ENCODE assay signal across 19 cellular contexts in the genomic region with DNA sequence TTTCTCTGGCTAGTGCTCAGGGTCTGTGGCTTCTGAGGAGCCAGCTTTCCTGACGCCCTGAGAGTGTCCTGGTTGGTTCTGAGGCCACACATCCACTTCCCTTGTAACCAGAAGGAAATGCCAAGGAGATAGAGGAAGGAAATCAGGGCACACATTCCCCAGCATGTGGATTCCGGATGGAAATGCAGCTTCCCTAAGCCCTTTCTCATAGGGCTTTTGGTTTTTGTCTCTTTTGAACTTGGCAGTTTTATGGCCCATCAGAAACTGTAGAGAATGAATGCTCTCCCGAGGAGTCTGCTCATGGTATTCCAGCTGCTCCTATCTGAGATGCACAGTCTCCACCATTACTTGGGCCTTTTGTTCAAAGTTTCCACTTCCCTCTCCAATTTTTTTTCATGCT. TPM values are rescaled to one million over a fixed set of nuclear protein-coding genes. Genes with fewer than 3 reads are reported as not detected.
DNase-seq lines count a peak whose midpoint lies in the region; ATAC-seq and TF ChIP-seq lines count a peak whose summit lies in the region.
"Had no signal": no experiment of that assay in that cellular context is flagged by ENCODE, and none has a peak within 500 bp of the region (broad histone marks: within the 10 kb centered on the region; RNA-seq: fewer than 3 reads in every experiment).

No MANE protein-coding gene starts in this region.

- no peak overlapping the region for H2BK12ac ChIP-seq in mesenchymal stem cell (ENCODE audit: low read length in 2 of 2)

- no TSS peak for BruUV-seq in mammary epithelial cell (replicated peaks; lab: Mats Ljungman, UMichigan)

- no peaks in the 10 kb centered on the region for H3K27me3 ChIP-seq in mesenchymal stem cell (ENCODE audit: control insufficient read depth in 1 of 2, insufficient read depth in 1 of 2, low read length in 2 of 2)
- no peaks in the 10 kb centered on the region for H3K27me3 ChIP-seq in smooth muscle cell (ENCODE audit: low read depth)
- H3K27me3 ChIP-seq in mammary epithelial cell (ENCODE audit: insufficient read depth, low read length), result no peaks in the 10 kb centered on the region
- H3K27me3 ChIP-seq: BLaER1 had no signal

- H3K9me3 ChIP-seq in mesenchymal stem cell (ENCODE audit: control insufficient read depth, low read length) (no peaks in the 10 kb centered on the region), smooth muscle cell (replicated peaks; ENCODE audit: low read depth) (no peaks in the 10 kb centered on the region), mammary epithelial cell (replicated peaks; ENCODE audit: insufficient read depth, low read length) (no peaks in the 10 kb centered on the region)
- H3K9me3 ChIP-seq: Caco-2, HAP-1 had no signal

- H3K36me3 ChIP-seq in mesenchymal stem cell (ENCODE audit: control insufficient read depth in 1 of 2, insufficient read depth in 2 of 2, low read depth in 1 of 2, low read length in 2 of 2), result peaks cover 23 to 90% of the 10 kb centered on the region in 2 experiments
- H3K36me3 ChIP-seq in smooth muscle cell (ENCODE audit: low read depth), result no peaks in the 10 kb centered on the region
- no peaks in the 10 kb centered on the region for H3K36me3 ChIP-seq in mammary epithelial cell (ENCODE audit: insufficient read depth, low read length)

- no peak for ATAC-seq in GM21367 (IDR thresholded peaks at IDR 0.05; ENCODE audit: unreplicated experiment)
- ATAC-seq: CD8-positive, alpha-beta T cell had no signal

- H3K23ac ChIP-seq in mesenchymal stem cell (ENCODE audit: low read length in 2 of 2), result no peak overlapping the region

- intact Hi-C loops in mammary epithelial cell (cut with micrococcal nuclease), result no loop called here

- no peak overlapping the region for H3K4me2 ChIP-seq in mesenchymal stem cell (ENCODE audit: low read length, poor library complexity, severe bottlenecking)
- H3K4me2 ChIP-seq in smooth muscle cell, result peak overlapping the region; percentile 17
- no peak overlapping the region for H3K4me2 ChIP-seq in mammary epithelial cell (ENCODE audit: insufficient read depth, low read depth, low read length)
- H3K4me2 ChIP-seq: BLaER1 had no signal

- WGBS in mesenchymal stem cell, result 26% methylated on average over 3 of the region's 3 CpGs
- 8% methylated on average over 3 of the region's 3 CpGs for WGBS in smooth muscle cell (ENCODE audit: low lambda C conversion rate)
- 96% methylated on average over 3 of the region's 3 CpGs for WGBS in mammary epithelial cell (ENCODE audit: low coverage, missing lambda C conversion rate)

- DNase-seq in activated CD8-positive, alpha-beta memory T cell treated with anti-CD3 and anti-CD28 coated beads for 24 hours, result peak; percentile 28
- DNase-seq in activated CD8-positive, alpha-beta memory T cell treated with anti-CD3 and anti-CD28 coated beads, Interleukin-2, amount 50 U/mL, for 4 hours, result no peak
- DNase-seq in mesenchymal stem cell (peak; percentile 11), smooth muscle cell (lab: John Stamatoyannopoulos, UW; ENCODE audit: unreplicated experiment) (no peak), DMS53 (lab: John Stamatoyannopoulos, UW) (no peak), mammary epithelial cell (no peak)
- DNase-seq: CD8-positive, alpha-beta T cell; DMS153; DMS79; EL; GF-D8; GOT3; HFFc6 had no signal

- H2AK5ac ChIP-seq in mesenchymal stem cell (ENCODE audit: low read length, severe bottlenecking), result no peak overlapping the region

- H3K27ac ChIP-seq in mesenchymal stem cell (ENCODE audit: low read length, poor library complexity, severe bottlenecking), result no peak overlapping the region
- H3K27ac ChIP-seq in smooth muscle cell (ENCODE audit: low read depth), result no peak overlapping the region
- H3K27ac ChIP-seq in mammary epithelial cell (ENCODE audit: insufficient read depth, low read depth, low read length), result no peak overlapping the region
- H3K27ac ChIP-seq: 22Rv1, BLaER1, C4-2B had no signal

- no peak overlapping the region for H3K14ac ChIP-seq in mesenchymal stem cell (ENCODE audit: low read length in 2 of 2)

- H3K79me2 ChIP-seq in smooth muscle cell (ENCODE audit: low read depth) (no peaks in the 10 kb centered on the region), mammary epithelial cell (ENCODE audit: insufficient read depth, low read length) (no peaks in the 10 kb centered on the region)

- no peak overlapping the region for H2BK120ac ChIP-seq in mesenchymal stem cell (ENCODE audit: low read depth, low read length)

- H3K9ac ChIP-seq in mesenchymal stem cell (ENCODE audit: low read length) (no peak overlapping the region), smooth muscle cell (ENCODE audit: low read depth) (no peak overlapping the region), mammary epithelial cell (ENCODE audit: insufficient read depth, low read length) (no peak overlapping the region)
- H3K9ac ChIP-seq: BLaER1 had no signal

- no peak overlapping the region for H4K91ac ChIP-seq in mesenchymal stem cell (ENCODE audit: low read length)

- H2AFZ ChIP-seq in mesenchymal stem cell (ENCODE audit: low read depth, low read length), result no peak overlapping the region
- H2AFZ ChIP-seq in smooth muscle cell (ENCODE audit: low read depth), result no peak overlapping the region
- H2AFZ ChIP-seq in mammary epithelial cell (ENCODE audit: low read depth, low read length), result no peak overlapping the region

- H3K4ac ChIP-seq in mesenchymal stem cell (ENCODE audit: low read depth in 1 of 2, low read length in 2 of 2), result no peak overlapping the region

- H4K8ac ChIP-seq in mesenchymal stem cell (ENCODE audit: low read length), result no peak overlapping the region

- peaks cover 2% of the 10 kb centered on the region for H3K4me1 ChIP-seq in mesenchymal stem cell (ENCODE audit: control insufficient read depth, insufficient read depth, low read depth, low read length)
- H3K4me1 ChIP-seq in smooth muscle cell (ENCODE audit: low read depth), result no peaks in the 10 kb centered on the region
- H3K4me1 ChIP-seq in mammary epithelial cell (ENCODE audit: insufficient read depth, low read length), result no peaks in the 10 kb centered on the region
- H3K4me1 ChIP-seq: BLaER1, Caco-2, HAP-1 had no signal

- no peak overlapping the region for H3K18ac ChIP-seq in mesenchymal stem cell (ENCODE audit: low read depth in 1 of 2, low read length in 2 of 2)

- no peaks in the 10 kb centered on the region for H3K79me1 ChIP-seq in mesenchymal stem cell (replicated peaks; ENCODE audit: low read length, poor library complexity, severe bottlenecking)

- no peaks in the 10 kb centered on the region for H4K20me1 ChIP-seq in smooth muscle cell (ENCODE audit: low read depth)
- no peaks in the 10 kb centered on the region for H4K20me1 ChIP-seq in mammary epithelial cell (ENCODE audit: insufficient read depth, low read length)
- H4K20me1 ChIP-seq: BLaER1 had no signal

- H2BK15ac ChIP-seq in mesenchymal stem cell (ENCODE audit: low read depth, poor library complexity, severe bottlenecking), result no peak overlapping the region

- H2BK5ac ChIP-seq in mesenchymal stem cell (ENCODE audit: low read depth, low read length, poor library complexity, severe bottlenecking), result no peak overlapping the region

- in situ Hi-C loops in mammary epithelial cell (cut with MboI; ENCODE audit: low sequenced_read_pairs in 2 of 2), result no loop called here

- H3K4me3 ChIP-seq in mesenchymal stem cell (ENCODE audit: insufficient read depth in 1 of 2, low read depth in 1 of 2, low read length in 2 of 2) (no peak overlapping the region), smooth muscle cell (no peak overlapping the region), mammary epithelial cell (replicated peaks in 1 of 3; ENCODE audit: insufficient read depth in 1 of 3, low read depth in 2 of 3, low read length in 3 of 3) (no peak overlapping the region)
- H3K4me3 ChIP-seq: BLaER1, HAP-1 had no signal

- TF ChIP-seq CTCF in smooth muscle cell (IDR thresholded peaks at IDR 0.05; ENCODE audit: borderline replicate concordance, insufficient read depth, poor library complexity, severe bottlenecking), result no peak
- TF ChIP-seq CTCF in mammary epithelial cell (conservative IDR thresholded peaks at IDR 0.05 in 1 of 2, IDR thresholded peaks at IDR 0.05 in 1 of 2; ENCODE audit: extremely low read depth in 1 of 2, insufficient read depth in 1 of 2, low read depth in 1 of 2, low read length in 2 of 2), result no peak

- dilution Hi-C loops in mammary epithelial cell (cut with HindIII; ENCODE audit: low sequenced_read_pairs), result no loop called here

- CTCF ChIA-PET in mammary epithelial cell (lab: Charles Lee; ENCODE audit: low non-redundant PET), result no interaction called here

- no peaks in the 10 kb centered on the region for H3F3A ChIP-seq in smooth muscle cell (ENCODE audit: low read depth)

RNA-seq across cellular contexts. Expression of gene XYLB, which starts 21.1 kb away (rescaled TPM):
- polyA plus RNA-seq in mesenchymal stem cell (2013, experiment 1 of 2), result 2.0 TPM
- polyA plus RNA-seq in mesenchymal stem cell (2013, experiment 2 of 2), result 2.1 TPM
- 0.40 and 2.0 TPM in 2 replicates for total RNA-seq in smooth muscle cell
- 0.61 and 1.5 TPM in 2 replicates for polyA plus RNA-seq in smooth muscle cell
- 1 to 10 TPM; 3.0 to 4.5 TPM for total RNA-seq in mammary epithelial cell
- 3.3 TPM for polyA plus RNA-seq in mammary epithelial cell
- 38.2 TPM for polyA minus RNA-seq in mammary epithelial cell

Comparison
In these comparisons a context has a peak if more than half of its experiments do, and no peak if none do; other contexts are left out.
1. DNase-seq: peak in activated CD8-positive, alpha-beta memory T cell treated with anti-CD3 and anti-CD28 coated beads for 24 hours (single experiment) and mesenchymal stem cell (single experiment); none in activated CD8-positive, alpha-beta memory T cell treated with anti-CD3 and anti-CD28 coated beads, Interleukin-2, amount 50 U/mL, for 4 hours (single experiment), smooth muscle cell (single experiment), DMS53 (single experiment) and mammary epithelial cell (single experiment).